Comparison of ENCODE assay signal across 8 cellular contexts in genomic region chr12:102480401-102480800, GRCh38. TPM values are rescaled to one million over a fixed set of nuclear protein-coding genes. Genes with fewer than 3 reads are reported as not detected.
DNase-seq lines count a peak whose midpoint lies in the region; ATAC-seq and TF ChIP-seq lines count a peak whose summit lies in the region.

Gene IGF1, minus strand, starts transcription at chr12:102480563. Its CDS starts 182 bp downstream, at chr12:102480381.

- peak; percentile 41 for DNase-seq in Ammon's horn (ENCODE audit: low spot score)
- peak; percentile 50 to 80 for DNase-seq in NCI-H524 (lab: John Stamatoyannopoulos, UW)
- no peak for DNase-seq in epithelial cell of proximal tubule (ENCODE audit: low read depth)
- DNase-seq in omental fat pad (ENCODE audit: low spot score), result no peak
- no peak for DNase-seq in activated CD8-positive, alpha-beta memory T cell treated with anti-CD3 and anti-CD28 coated beads, Interleukin-2, amount 50 U/mL, for 4 hours
- no peak for DNase-seq in NCI-H146 treated with DMSO at 0.1 percent for 48 hours (lab: John Stamatoyannopoulos, UW; ENCODE audit: unreplicated experiment)

- ATAC-seq in omental fat pad (ENCODE audit: low FRiP score) (no peak), GM18498 (IDR thresholded peaks at IDR 0.05; ENCODE audit: unreplicated experiment) (no peak), HG03521 (IDR thresholded peaks at IDR 0.05; ENCODE audit: unreplicated experiment) (no peak)

- H3K4me3 ChIP-seq in epithelial cell of proximal tubule (ENCODE audit: low read depth, low read length), result no peak within 1 kb of the TSS

- peak; percentile 34 for TF ChIP-seq CTCF in epithelial cell of proximal tubule (conservative IDR thresholded peaks at IDR 0.05; ENCODE audit: low read depth, low read length)
- no peak for TF ChIP-seq CTCF in omental fat pad (IDR thresholded peaks at IDR 0.05)

RNA-seq across cellular contexts. Expression of gene IGF1, which starts in this region (rescaled TPM):
- 0.06 TPM in 1 of 2 replicates, not detected in the other for total RNA-seq in epithelial cell of proximal tubule
- total RNA-seq in omental fat pad, result 100 to 1,000 TPM in 3 of 4 donors, 10 to 100 TPM in 1; 68.1 to 248 (median 185) TPM

Comparison
In these comparisons a context has a peak if more than half of its experiments do, and no peak if none do; other contexts are left out.
1. RNA of gene IGF1 (total RNA-seq): 68.1 to 248 TPM in omental fat pad; 0.06 TPM in epithelial cell of proximal tubule; every median in the first group is over 10 times any median in the second.
2. DNase-seq: peak in Ammon's horn (single experiment) and NCI-H524 (2 of 2); none in epithelial cell of proximal tubule (single experiment), omental fat pad (single experiment), activated CD8-positive, alpha-beta memory T cell treated with anti-CD3 and anti-CD28 coated beads, Interleukin-2, amount 50 U/mL, for 4 hours (single experiment) and NCI-H146 treated with DMSO at 0.1 percent for 48 hours (single experiment).